8 cellular contexts compared by ENCODE assay signal in genomic region chr1:36285450-36286101, GRCh38. TPM values are rescaled to one million over a fixed set of nuclear protein-coding genes. Genes with fewer than 3 reads are reported as not detected.
DNase-seq lines count a peak whose midpoint lies in the region; ATAC-seq, FAIRE-seq and TF ChIP-seq lines count a peak whose summit lies in the region.

No MANE protein-coding gene starts in this region.

- FAIRE-seq in D721Med (lab: Jason Lieb, UNC) = peak; percentile 74

- no peaks in the 10 kb centered on the region for H3K9me3 ChIP-seq in naive thymus-derived CD4-positive, alpha-beta T cell (ENCODE audit: control insufficient read depth in 2 of 3, low read length in 3 of 3)
- H3K9me3 ChIP-seq in testis = no peaks in the 10 kb centered on the region

- H3K27ac ChIP-seq in naive thymus-derived CD4-positive, alpha-beta T cell (ENCODE audit: low read depth, low read length) = no peak overlapping the region
- H3K27ac ChIP-seq in testis = peak overlapping the region; percentile 64 to 71

- POLR2A ChIA-PET in naive thymus-derived CD4-positive, alpha-beta T cell (lab: Charles Lee) = interaction anchor here (0.7 to 2.2 kb wide), 6 partner anchors 10 to 151 kb away, joined by 3 to 12 read pairs (median 4); partner anchors contain the start of genes THRAP3 and TRAPPC3

- WGBS in testis, 2 donors = 44 to 49% methylated on average over 7 of the region's 7 CpGs

- no peak for DNase-seq in D721Med (ENCODE audit: insufficient read length, low spot score)
- DNase-seq in NOMO-1 treated with dmso at 0.1 percent for 144 hours (lab: John Stamatoyannopoulos, UW; ENCODE audit: unreplicated experiment) = peak; percentile 53
- DNase-seq in activated CD8-positive, alpha-beta memory T cell treated with anti-CD3 and anti-CD28 coated beads, Interleukin-2, amount 50 U/mL, for 1 hour (ENCODE audit: extremely low read depth) = peak; percentile 53
- DNase-seq in erythroblast (lab: John Stamatoyannopoulos, UW) = peak; percentile 89 to 94
- peak in 7 of 9 donors; percentile 60 to 80 (median 73) for DNase-seq in naive thymus-derived CD4-positive, alpha-beta T cell
- peak; percentile 90 for DNase-seq in testis

- no peak for TF ChIP-seq POLR2A in erythroblast (IDR thresholded peaks at IDR 0.05; ENCODE audit: low read length)
- TF ChIP-seq POLR2A in testis (IDR thresholded peaks at IDR 0.05) = no peak

- ATAC-seq in naive thymus-derived CD4-positive, alpha-beta T cell = peak; percentile 96
- no peak for ATAC-seq in HG02759 (IDR thresholded peaks at IDR 0.05; ENCODE audit: unreplicated experiment)

- H3K27me3 ChIP-seq in naive thymus-derived CD4-positive, alpha-beta T cell (ENCODE audit: control insufficient read depth in 2 of 2, insufficient read depth in 2 of 2, low read length in 2 of 2) = no peaks in the 10 kb centered on the region
- no peaks in the 10 kb centered on the region for H3K27me3 ChIP-seq in testis

- H3K4me1 Mint-ChIP-seq in IgD-negative memory B cell = peaks cover 0 to 6% (median 5%) of the 10 kb centered on the region in 3 donors
- peaks cover 4 to 34% (median 17%) of the 10 kb centered on the region in 7 donors for H3K4me1 Mint-ChIP-seq in naive thymus-derived CD4-positive, alpha-beta T cell

- H3K27ac Mint-ChIP-seq in IgD-negative memory B cell = peak overlapping the region; percentile 3 to 68 (median 54)
- H3K27ac Mint-ChIP-seq in naive thymus-derived CD4-positive, alpha-beta T cell = peak overlapping the region in 8 of 9 donors; percentile 3 to 87 (median 42)

- H3K36me3 Mint-ChIP-seq in IgD-negative memory B cell = no peaks in the 10 kb centered on the region
- H3K36me3 Mint-ChIP-seq in naive thymus-derived CD4-positive, alpha-beta T cell = peaks cover 13 to 38% (median 22%) of the 10 kb centered on the region in 5 donors

- H3K36me3 ChIP-seq in naive thymus-derived CD4-positive, alpha-beta T cell (ENCODE audit: control insufficient read depth in 2 of 3, insufficient read depth in 3 of 3, low read length in 3 of 3) = peaks cover 31 to 69% (median 32%) of the 10 kb centered on the region in 3 experiments
- no peaks in the 10 kb centered on the region for H3K36me3 ChIP-seq in testis (ENCODE audit: low read depth, missing control alignments)

- H3K4me1 ChIP-seq in naive thymus-derived CD4-positive, alpha-beta T cell (ENCODE audit: control insufficient read depth in 2 of 2, insufficient read depth in 2 of 2, low read length in 2 of 2) = no peaks in the 10 kb centered on the region
- peaks cover 28% of the 10 kb centered on the region for H3K4me1 ChIP-seq in testis

- H3K27me3 Mint-ChIP-seq in IgD-negative memory B cell = no peaks in the 10 kb centered on the region
- H3K27me3 Mint-ChIP-seq in naive thymus-derived CD4-positive, alpha-beta T cell = no peaks in the 10 kb centered on the region

- intact Hi-C loops in naive thymus-derived CD4-positive, alpha-beta T cell (cut with micrococcal nuclease) = loop anchor here (1.0 to 5.0 kb wide), 7 partner anchors 61 to 186 kb away; partner anchors contain the start of genes THRAP3 (in 2 of the 2) and TRAPPC3 (in 2 of the 2)
- intact Hi-C loops in testis (cut with DNase I; ENCODE audit: low total_unique reads) = loop anchor here (10.0 kb wide), 2 partner anchors 61 to 131 kb away; partner anchors contain the start of genes MAP7D1 and THRAP3

- no peak overlapping the region for H3K4me3 ChIP-seq in naive thymus-derived CD4-positive, alpha-beta T cell (ENCODE audit: low read length)
- no peak overlapping the region for H3K4me3 ChIP-seq in testis

- H3K9me3 Mint-ChIP-seq in IgD-negative memory B cell = no peaks in the 10 kb centered on the region
- peaks cover 0 to 1% (median 0%) of the 10 kb centered on the region in 11 donors for H3K9me3 Mint-ChIP-seq in naive thymus-derived CD4-positive, alpha-beta T cell

- H3K4me3 Mint-ChIP-seq in IgD-negative memory B cell = no peak overlapping the region
- no peak overlapping the region for H3K4me3 Mint-ChIP-seq in naive thymus-derived CD4-positive, alpha-beta T cell

- peak; percentile 73 for TF ChIP-seq CTCF in D721Med (IDR thresholded peaks at IDR 0.05; ENCODE audit: insufficient read depth, missing control alignments)
- peak; percentile 63 to 83 (median 82) for TF ChIP-seq CTCF in testis (IDR thresholded peaks at IDR 0.05)

- CTCF ChIA-PET in naive thymus-derived CD4-positive, alpha-beta T cell (lab: Charles Lee) = interaction anchor here (0.5 to 3.2 kb wide), 24 partner anchors 9 to 379 kb away, joined by 3 to 30 read pairs (median 4); partner anchors contain the start of genes SH3D21, TEKT2 and TRAPPC3

RNA-seq across cellular contexts. Expression of gene SH3D21, which starts 20.6 kb away (rescaled TPM):
- polyA plus RNA-seq in IgD-negative memory B cell (0.46 TPM), testis (ENCODE audit: insufficient read depth, low read depth, low replicate concordance) (14.9 TPM)
- 10 to 100 TPM in 1 of 5 experiments, 1 to 10 TPM in 4; 2.7 to 21.7 (median 3.1) TPM for total RNA-seq in naive thymus-derived CD4-positive, alpha-beta T cell
- polyA plus RNA-seq in naive thymus-derived CD4-positive, alpha-beta T cell = under 1 TPM; 0.17 to 0.37 TPM
- 10 to 100 TPM in 1 of 2 donors, 1 to 10 TPM in 1; 6.8 to 12.8 TPM for total RNA-seq in testis

RNA-seq across cellular contexts. Expression of gene EVA1B, which starts 37.9 kb away (rescaled TPM):
- polyA plus RNA-seq in IgD-negative memory B cell (not detected), testis (ENCODE audit: insufficient read depth, low read depth, low replicate concordance) (9.6 TPM)
- 10 to 100 TPM in 1 of 5 experiments, 1 to 10 TPM in 4; 1.5 to 12.5 (median 2.2) TPM for total RNA-seq in naive thymus-derived CD4-positive, alpha-beta T cell
- under 1 TPM; 0.43 to 0.66 TPM for polyA plus RNA-seq in naive thymus-derived CD4-positive, alpha-beta T cell
- 10 to 100 TPM in 1 of 2 donors, 1 to 10 TPM in 1; 9.1 to 19.4 TPM for total RNA-seq in testis

Comparison
In these comparisons a context has a peak if more than half of its experiments do, and no peak if none do; other contexts are left out.
1. RNA of gene SH3D21, which starts 20.6 kb away (polyA plus RNA-seq): 14.9 TPM in testis (single experiment); 0.46 TPM in IgD-negative memory B cell (single experiment) and 0.17 to 0.37 TPM in naive thymus-derived CD4-positive, alpha-beta T cell; every median in the first group is over 10 times any median in the second.